In genomic region chr16:58847902-58848661, GRCh38 we compare ENCODE assay signal across 1 cellular context.
A peak's percentile ranks its signal among the peaks of the same experiment; 100 is the strongest.
TF ChIP-seq lines count a peak whose summit lies in the region.

No MANE protein-coding gene starts in this region.

TF ChIP-seq in WTC11, 78 proteins besides CTCF, POLR2A, EP300 and RAD21 (continued from another document):
- TF ChIP-seq TEAD1 (CRISPR knock-in tag; IDR thresholded peaks at IDR 0.05), result no peak
- peak; percentile 75 for TF ChIP-seq GABPB1 (CRISPR knock-in tag; IDR thresholded peaks at IDR 0.05)
- no peak for TF ChIP-seq RORB (CRISPR knock-in tag; IDR thresholded peaks at IDR 0.05)
